ENCODE assay signal across 11 cellular contexts in genomic region chr12:109460538-109460937, GRCh38. TPM values are rescaled to one million over a fixed set of nuclear protein-coding genes. Genes with fewer than 3 reads are reported as not detected.
DNase-seq lines count a peak whose midpoint lies in the region; ATAC-seq, FAIRE-seq and TF ChIP-seq lines count a peak whose summit lies in the region.
"Had no signal": no experiment of that assay in that cellular context is flagged by ENCODE, and none has a peak within 500 bp of the region (broad histone marks: within the 10 kb centered on the region; RNA-seq: fewer than 3 reads in every experiment).

No MANE protein-coding gene starts in this region.

- TF ChIP-seq CTCF in adrenal gland (IDR thresholded peaks at IDR 0.05) (no peak), HepG2 (CRISPR knock-in tag; IDR thresholded peaks at IDR 0.05) (no peak)

- POLR2A ChIA-PET in HepG2 (lab: Yijun Ruan, JAX) = no interaction called here

- no peak for TF ChIP-seq EP300 in HepG2 (IDR thresholded peaks at IDR 0.05; ENCODE audit: low read depth in 2 of 2, low read length in 2 of 2)
- no peak for TF ChIP-seq EP300 in HepG2 (CRISPR knock-in tag; IDR thresholded peaks at IDR 0.05; ENCODE audit: borderline replicate concordance)

- in situ Hi-C loops in GM23248 (cut with MboI) = no loop called here
- in situ Hi-C loops in HepG2 (cut with HindIII; ENCODE audit: extremely low pct_ligation_motif_present, low pct_unique_long_range_greater_than_20kb) = no loop called here

- DNase-seq in GM23248 = no peak
- peak in 1 of 7 donors; percentile 61 for DNase-seq in adrenal gland
- DNase-seq in HepG2 (ENCODE audit: low spot score) = no peak
- no peak for DNase-seq in small intestine
- no peak for DNase-seq in T-helper 2 cell treated with Interferon-gamma antibody and Interleukin-4, amounts not matched to agents 5 μg/mL and 100 μg/mL, for 36 hours (ENCODE audit: low spot score)
- DNase-seq in Karpas-422 = no peak
- no peak for DNase-seq in cerebellar cortex (ENCODE audit: low spot score)
- DNase-seq: DMS79, NCI-H2107, SHP77 treated with DMSO at 0.1 percent for 48 hours had no signal

- peaks cover 91% of the 10 kb centered on the region for H3F3A ChIP-seq in GM23248 (ENCODE audit: insufficient read depth)

- H3K36me3 ChIP-seq in GM23248 (ENCODE audit: low read depth) = peaks cover 39% of the 10 kb centered on the region
- H3K36me3 ChIP-seq in adrenal gland (replicated peaks in 1 of 2) = peaks cover 0 to 37% of the 10 kb centered on the region in 2 donors
- peaks cover 16 to 49% of the 10 kb centered on the region in 2 experiments for H3K36me3 ChIP-seq in HepG2 (replicated peaks in 1 of 2; ENCODE audit: control insufficient read depth in 1 of 2, insufficient read depth in 2 of 2, low read length in 2 of 2)
- H3K36me3 ChIP-seq in small intestine (ENCODE audit: control insufficient read depth in 2 of 2, insufficient read depth in 2 of 2, low read length in 2 of 2) = peaks cover 12 to 20% of the 10 kb centered on the region in 2 donors
- peaks cover 16% of the 10 kb centered on the region; the same call in 1 of the 2 replicates for H3K36me3 ChIP-seq in Karpas-422 (ENCODE audit: insufficient read depth, low read length)

- 89 to 93% methylated on average over 12 to 13 of the region's 13 CpGs for WGBS in GM23248 (ENCODE audit: low coverage in 1 of 2, low lambda C conversion rate in 2 of 2, missing lambda C conversion rate in 2 of 2), 2 experiments
- 90 to 98% (median 96%) methylated on average over 1 to 13 of the region's 13 CpGs for WGBS in adrenal gland, 4 donors
- WGBS in HepG2 (ENCODE audit: low lambda C conversion rate) = 100% methylated on average over 5 of the region's 13 CpGs
- 90 to 97% (median 93%) methylated on average over 13 of the region's 13 CpGs for WGBS in small intestine, 3 donors

- no peaks in the 10 kb centered on the region for H3K27me3 ChIP-seq in GM23248 (replicated peaks; ENCODE audit: insufficient read depth)
- H3K27me3 ChIP-seq in adrenal gland = no peaks in the 10 kb centered on the region
- H3K27me3 ChIP-seq in HepG2 (ENCODE audit: control insufficient read depth in 1 of 2, insufficient read depth in 2 of 2, low read length in 2 of 2) = no peaks in the 10 kb centered on the region
- no peaks in the 10 kb centered on the region for H3K27me3 ChIP-seq in small intestine (ENCODE audit: control insufficient read depth in 2 of 2, insufficient read depth in 2 of 2, low read length in 2 of 2)
- no peaks in the 10 kb centered on the region for H3K27me3 ChIP-seq in Karpas-422 (ENCODE audit: low read length)

- intact Hi-C loops in adrenal gland (cut with DNase I) = no loop called here
- intact Hi-C loops in HepG2 (cut with micrococcal nuclease; ENCODE audit: unreplicated experiment) = no loop called here

- no peaks in the 10 kb centered on the region for H3K9me3 ChIP-seq in GM23248 (ENCODE audit: low read depth)
- no peaks in the 10 kb centered on the region for H3K9me3 ChIP-seq in adrenal gland (replicated peaks in 1 of 3)
- no peaks in the 10 kb centered on the region for H3K9me3 ChIP-seq in HepG2 (ENCODE audit: low read length)
- H3K9me3 ChIP-seq in small intestine (ENCODE audit: control insufficient read depth, low read depth) = no peaks in the 10 kb centered on the region
- H3K9me3 ChIP-seq in Karpas-422 (ENCODE audit: low read length) = no peaks in the 10 kb centered on the region

- ATAC-seq in HepG2 (no peak), GM19463 (IDR thresholded peaks at IDR 0.05; ENCODE audit: unreplicated experiment) (no peak)

- FAIRE-seq in HepG2 (lab: Jason Lieb, UNC) (no peak), small intestine (lab: Jason Lieb, UNC) (no peak)

- no peaks in the 10 kb centered on the region for H3K27me3 Mint-ChIP-seq in T-helper 2 cell treated with Interferon-gamma antibody and Interleukin-4, amounts not matched to agents 5 μg/mL and 100 μg/mL, for 36 hours (ENCODE audit: low read depth)

- H2AFZ ChIP-seq in GM23248 = no peak overlapping the region
- H2AFZ ChIP-seq in HepG2 (ENCODE audit: low read length) = no peak overlapping the region
- H2AFZ ChIP-seq in Karpas-422 (ENCODE audit: low read length) = no peak overlapping the region

- H3K9me2 ChIP-seq in GM23248 (ENCODE audit: insufficient read depth) (no peaks in the 10 kb centered on the region), Karpas-422 (replicated peaks; ENCODE audit: insufficient read depth, low read length) (no peaks in the 10 kb centered on the region)

- TF ChIP-seq RAD21 in HepG2 (CRISPR knock-in tag; IDR thresholded peaks at IDR 0.05) = no peak

- H4K20me1 ChIP-seq in GM23248 (ENCODE audit: insufficient read depth) = no peaks in the 10 kb centered on the region
- H4K20me1 ChIP-seq in HepG2 (ENCODE audit: insufficient read depth, low read length) = no peaks in the 10 kb centered on the region; the same call in 1 of the 2 replicates
- no peaks in the 10 kb centered on the region for H4K20me1 ChIP-seq in Karpas-422 (ENCODE audit: insufficient read depth, low read depth, low read length)

- H3K4me1 ChIP-seq in GM23248 (ENCODE audit: insufficient read depth) (peaks cover 83% of the 10 kb centered on the region), adrenal gland (replicated peaks in 1 of 2) (peaks cover 40 to 79% of the 10 kb centered on the region in 2 donors), HepG2 (ENCODE audit: insufficient read depth, low read length) (peaks cover 39% of the 10 kb centered on the region), small intestine (ENCODE audit: control insufficient read depth in 2 of 2, insufficient read depth in 1 of 2, low read depth in 1 of 2, low read length in 1 of 2) (peaks cover 0 to 19% of the 10 kb centered on the region in 2 donors), Karpas-422 (ENCODE audit: low read length) (peaks cover 13% of the 10 kb centered on the region)

- peaks cover 29% of the 10 kb centered on the region for H3K36me3 Mint-ChIP-seq in T-helper 2 cell treated with Interferon-gamma antibody and Interleukin-4, amounts not matched to agents 5 μg/mL and 100 μg/mL, for 36 hours (ENCODE audit: low read depth)

- no peak overlapping the region for H3K4me2 ChIP-seq in GM23248 (ENCODE audit: unreplicated experiment)
- no peak overlapping the region for H3K4me2 ChIP-seq in HepG2 (ENCODE audit: low read depth, low read length)
- H3K4me2 ChIP-seq in Karpas-422 (ENCODE audit: low read depth, low read length, poor library complexity, severe bottlenecking) = no peak overlapping the region

- CTCF ChIA-PET in HepG2 (lab: Yijun Ruan, JAX; ENCODE audit: low intra/inter-chr PET ratio, low total read pairs) = no interaction called here

- no peak for TF ChIP-seq POLR2A in adrenal gland (IDR thresholded peaks at IDR 0.05)
- no peak for TF ChIP-seq POLR2A in HepG2 (IDR thresholded peaks at IDR 0.05; ENCODE audit: insufficient read depth in 1 of 2, low read depth in 2 of 2, low read length in 2 of 2)

- peaks cover 85% of the 10 kb centered on the region for H3K79me2 ChIP-seq in GM23248 (ENCODE audit: insufficient read depth)
- peaks cover 14% of the 10 kb centered on the region for H3K79me2 ChIP-seq in HepG2 (ENCODE audit: insufficient read depth, low read length)
- H3K79me2 ChIP-seq in Karpas-422 (ENCODE audit: low read length) = peaks cover 68% of the 10 kb centered on the region

- H3K9me3 Mint-ChIP-seq in T-helper 2 cell treated with Interferon-gamma antibody and Interleukin-4, amounts not matched to agents 5 μg/mL and 100 μg/mL, for 36 hours = no peaks in the 10 kb centered on the region

- H3K27ac ChIP-seq in GM23248 (peak overlapping the region; percentile 99), adrenal gland (peak overlapping the region in 4 of 5 donors; percentile 77 to 99 (median 92)), HepG2 (ENCODE audit: extremely low read length, insufficient read depth, low read length) (peak overlapping the region; percentile 44), small intestine (ENCODE audit: low read depth in 1 of 2, low read length in 1 of 2) (peak overlapping the region; percentile 3 to 83), Karpas-422 (ENCODE audit: low read length) (no peak overlapping the region)

- H3K27ac Mint-ChIP-seq in T-helper 2 cell treated with Interferon-gamma antibody and Interleukin-4, amounts not matched to agents 5 μg/mL and 100 μg/mL, for 36 hours = no peak overlapping the region

- H3K4me1 Mint-ChIP-seq in T-helper 2 cell treated with Interferon-gamma antibody and Interleukin-4, amounts not matched to agents 5 μg/mL and 100 μg/mL, for 36 hours (ENCODE audit: low read depth) = peaks cover 33% of the 10 kb centered on the region

- H3K4me3 Mint-ChIP-seq in T-helper 2 cell treated with Interferon-gamma antibody and Interleukin-4, amounts not matched to agents 5 μg/mL and 100 μg/mL, for 36 hours = no peak overlapping the region

- BruUV-seq in HepG2 (replicated peaks; lab: Mats Ljungman, UMichigan) = no TSS peak

- no peak overlapping the region for H3K4me3 ChIP-seq in GM23248
- H3K4me3 ChIP-seq in adrenal gland = no peak overlapping the region
- H3K4me3 ChIP-seq in HepG2 (replicated peaks in 1 of 3; ENCODE audit: insufficient read depth in 1 of 3, low read depth in 2 of 3, low read length in 3 of 3) = no peak overlapping the region
- no peak overlapping the region for H3K4me3 ChIP-seq in small intestine (ENCODE audit: low read depth in 1 of 2, low read length in 2 of 2)
- H3K4me3 ChIP-seq in Karpas-422 (ENCODE audit: low read length) = no peak overlapping the region

- peak overlapping the region; percentile 89; the same call in 1 of the 2 replicates for H3K9ac ChIP-seq in GM23248
- H3K9ac ChIP-seq in HepG2 (ENCODE audit: insufficient read depth, low read depth, low read length) = no peak overlapping the region
- H3K9ac ChIP-seq in Karpas-422 (ENCODE audit: low read length) = no peak overlapping the region

RNA-seq across cellular contexts. Expression of gene KCTD10, which starts 16.6 kb away (rescaled TPM):
- total RNA-seq in GM23248 (2014; rRNA removed; shearing (Covaris generic)) = 97.0 and 117 TPM in 2 replicates
- polyA plus RNA-seq in GM23248 (2016; fragmentation: Nextera tagmentation; extraction: Ambion mirVana) (81.1 and 83.4 TPM in 2 replicates), adrenal gland (10 to 100 TPM; 21.6 to 57.5 (median 24.3) TPM), HepG2 (2011; rRNA removed) (25.4 and 30.2 TPM in 2 replicates), small intestine (10 to 100 TPM; 14.3 to 28.4 (median 17.0) TPM)
- total RNA-seq in adrenal gland (10 to 100 TPM; 36.5 to 77.8 (median 63.4) TPM), HepG2 (2016; rRNA removed; fragmentation: Illumina TruSeq; extraction: Trizol) (6.9 and 12.5 TPM in 2 replicates)
- 2.1 and 3.7 TPM in 2 replicates for total RNA-seq in HepG2 (2016; cell fraction: cytosol; rRNA removed; fragmentation: Illumina TruSeq; extraction: Trizol; ENCODE audit: low read depth)
- 6.4 and 9.2 TPM in 2 replicates for total RNA-seq in HepG2 (2016; cell fraction: insoluble cytoplasmic fraction; rRNA removed; fragmentation: Illumina TruSeq; extraction: Trizol)
- 5.5 and 5.7 TPM in 2 replicates for total RNA-seq in HepG2 (2016; cell fraction: membrane; rRNA removed; fragmentation: Illumina TruSeq; extraction: Trizol)
- 11.5 and 12.2 TPM in 2 replicates for total RNA-seq in HepG2 (2016; cell fraction: nucleus; rRNA removed; fragmentation: Illumina TruSeq; extraction: Trizol)
- polyA plus RNA-seq in HepG2 (2011; cell fraction: cytosol; rRNA removed) = 21.1 and 22.0 TPM in 2 replicates
- polyA plus RNA-seq in HepG2 (2011; cell fraction: nucleus; rRNA removed) = 28.4 and 32.1 TPM in 2 replicates
- polyA plus RNA-seq in HepG2 (2012) = 11.1 TPM in 2 replicates
- polyA plus RNA-seq in HepG2 (2016; cell fraction: cytosol; fragmentation: Illumina TruSeq; extraction: Trizol; ENCODE audit: low read depth) = 1.4 and 1.7 TPM in 2 replicates
- 21.4 and 22.8 TPM in 2 replicates for polyA plus RNA-seq in HepG2 (2016; cell fraction: insoluble cytoplasmic fraction; fragmentation: Illumina TruSeq; extraction: Trizol; ENCODE audit: low read depth)
- 4.0 and 4.6 TPM in 2 replicates for polyA plus RNA-seq in HepG2 (2016; cell fraction: membrane; fragmentation: Illumina TruSeq; extraction: Trizol; ENCODE audit: low read depth)
- 18.0 and 18.6 TPM in 2 replicates for polyA plus RNA-seq in HepG2 (2016; cell fraction: nucleus; fragmentation: Illumina TruSeq; extraction: Trizol; ENCODE audit: insufficient read depth, low read depth)
- polyA minus RNA-seq in HepG2 (2011; rRNA and poly(A)+ RNA removed; ENCODE audit: low replicate concordance) = 96.2 and 112 TPM in 2 replicates
- 15.2 and 22.8 TPM in 2 replicates for polyA minus RNA-seq in HepG2 (2011; cell fraction: cytosol; rRNA and poly(A)+ RNA removed)
- polyA minus RNA-seq in HepG2 (2011; cell fraction: nucleus; rRNA and poly(A)+ RNA removed) = 33.0 and 56.2 TPM in 2 replicates
- total RNA-seq in Karpas-422 (2014; rRNA removed; shearing (Covaris generic); ENCODE audit: low replicate concordance) = 24.4 and 29.4 TPM in 2 replicates

RNA-seq across cellular contexts. Expression of gene UBE3B, which starts 16.9 kb away (rescaled TPM):
- 32.0 and 34.7 TPM in 2 replicates for total RNA-seq in GM23248 (2014; rRNA removed; shearing (Covaris generic))
- polyA plus RNA-seq in GM23248 (2016; fragmentation: Nextera tagmentation; extraction: Ambion mirVana) (34.3 and 38.3 TPM in 2 replicates), adrenal gland (10 to 100 TPM; 16.0 to 25.3 (median 18.4) TPM), HepG2 (2011; rRNA removed) (22.7 and 26.0 TPM in 2 replicates), small intestine (10 to 100 TPM; 13.0 to 13.5 (median 13.2) TPM)
- total RNA-seq in adrenal gland (10 to 100 TPM; 34.3 to 79.5 (median 41.0) TPM), HepG2 (2016; rRNA removed; fragmentation: Illumina TruSeq; extraction: Trizol) (25.3 and 31.5 TPM in 2 replicates)
- total RNA-seq in HepG2 (2016; cell fraction: cytosol; rRNA removed; fragmentation: Illumina TruSeq; extraction: Trizol; ENCODE audit: low read depth) = 30.2 and 32.0 TPM in 2 replicates
- 26.5 and 33.2 TPM in 2 replicates for total RNA-seq in HepG2 (2016; cell fraction: insoluble cytoplasmic fraction; rRNA removed; fragmentation: Illumina TruSeq; extraction: Trizol)
- 41.9 and 47.4 TPM in 2 replicates for total RNA-seq in HepG2 (2016; cell fraction: membrane; rRNA removed; fragmentation: Illumina TruSeq; extraction: Trizol)
- 27.6 and 29.3 TPM in 2 replicates for total RNA-seq in HepG2 (2016; cell fraction: nucleus; rRNA removed; fragmentation: Illumina TruSeq; extraction: Trizol)
- polyA plus RNA-seq in HepG2 (2011; cell fraction: cytosol; rRNA removed) = 14.5 and 17.1 TPM in 2 replicates
- 61.8 and 62.4 TPM in 2 replicates for polyA plus RNA-seq in HepG2 (2011; cell fraction: nucleus; rRNA removed)
- 11.8 and 14.4 TPM in 2 replicates for polyA plus RNA-seq in HepG2 (2012)
- 26.4 and 35.0 TPM in 2 replicates for polyA plus RNA-seq in HepG2 (2016; cell fraction: cytosol; fragmentation: Illumina TruSeq; extraction: Trizol; ENCODE audit: low read depth)
- 22.0 and 25.4 TPM in 2 replicates for polyA plus RNA-seq in HepG2 (2016; cell fraction: insoluble cytoplasmic fraction; fragmentation: Illumina TruSeq; extraction: Trizol; ENCODE audit: low read depth)
- 28.4 and 35.1 TPM in 2 replicates for polyA plus RNA-seq in HepG2 (2016; cell fraction: membrane; fragmentation: Illumina TruSeq; extraction: Trizol; ENCODE audit: low read depth)
- polyA plus RNA-seq in HepG2 (2016; cell fraction: nucleus; fragmentation: Illumina TruSeq; extraction: Trizol; ENCODE audit: insufficient read depth, low read depth) = 28.2 and 30.2 TPM in 2 replicates
- polyA minus RNA-seq in HepG2 (2011; rRNA and poly(A)+ RNA removed; ENCODE audit: low replicate concordance) = 27.1 and 49.0 TPM in 2 replicates
- polyA minus RNA-seq in HepG2 (2011; cell fraction: cytosol; rRNA and poly(A)+ RNA removed) = 13.7 and 15.7 TPM in 2 replicates
- 55.0 and 69.5 TPM in 2 replicates for polyA minus RNA-seq in HepG2 (2011; cell fraction: nucleus; rRNA and poly(A)+ RNA removed)
- total RNA-seq in Karpas-422 (2014; rRNA removed; shearing (Covaris generic); ENCODE audit: low replicate concordance) = 18.5 and 23.7 TPM in 2 replicates
